ENCODE assay signal across 4 cellular contexts in the genomic region with DNA sequence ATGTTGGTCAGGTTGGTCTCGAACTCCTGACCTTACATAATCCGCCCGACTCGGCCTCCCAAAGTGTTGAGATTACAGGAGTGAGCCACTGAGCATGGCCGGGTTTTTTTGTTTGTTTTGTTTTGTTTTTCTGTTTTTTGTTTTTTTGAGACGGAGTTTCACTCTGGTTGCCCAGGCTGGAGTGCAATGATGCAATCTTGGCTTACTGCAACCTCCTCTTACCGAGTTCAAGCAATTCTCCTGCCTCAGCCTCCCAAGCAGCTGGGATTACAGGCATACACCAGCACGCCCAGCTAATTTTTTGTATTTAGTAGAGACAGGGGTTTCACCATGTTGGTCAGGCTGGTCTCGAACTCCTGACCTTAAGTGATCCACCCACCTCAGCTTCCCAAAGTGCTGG. TPM values are rescaled to one million over a fixed set of nuclear protein-coding genes. Genes with fewer than 3 reads are reported as not detected.
A peak's percentile ranks its signal among the peaks of the same experiment; 100 is the strongest.
DNase-seq lines count a peak whose midpoint lies in the region; ATAC-seq, FAIRE-seq and TF ChIP-seq lines count a peak whose summit lies in the region.
"Not testable (repeated sequence)": the region's sequence is repeated elsewhere in the genome, so short reads cannot be mapped to it uniquely, and the experiment has no call there.

No MANE protein-coding gene starts in this region.

- POLR2A ChIA-PET in WTC11 (lab: Charles Lee); K562 (lab: Yijun Ruan, JAX); HepG2 (lab: Yijun Ruan, JAX): not testable (repeated sequence)

- H3K27me3 ChIP-seq in K562 (ENCODE audit: control insufficient read depth in 2 of 2, insufficient read depth in 2 of 2, low read length in 2 of 2); HepG2 (ENCODE audit: control insufficient read depth in 1 of 2, insufficient read depth in 2 of 2, low read length in 2 of 2); sigmoid colon: not testable (repeated sequence)

- H3K36me3 ChIP-seq in K562 (ENCODE audit: control insufficient read depth, insufficient read depth, low read length); HepG2 (replicated peaks in 1 of 2; ENCODE audit: control insufficient read depth in 1 of 2, insufficient read depth in 2 of 2, low read length in 2 of 2); sigmoid colon: not testable (repeated sequence)

- not testable (repeated sequence) for TF ChIP-seq EP300 in K562 (IDR thresholded peaks at IDR 0.05; ENCODE audit: low read length); HepG2 (IDR thresholded peaks at IDR 0.05; ENCODE audit: low read depth in 2 of 2, low read length in 2 of 2); HepG2 (CRISPR knock-in tag; IDR thresholded peaks at IDR 0.05; ENCODE audit: borderline replicate concordance); sigmoid colon (IDR thresholded peaks at IDR 0.05)

- H3K4me1 ChIP-seq in K562 (replicated peaks in 1 of 2; ENCODE audit: control insufficient read depth in 2 of 2, insufficient read depth in 2 of 2, low read length in 2 of 2); sigmoid colon: not testable (repeated sequence)
- peaks cover 41% of the 10 kb centered on the region for H3K4me1 ChIP-seq in HepG2 (ENCODE audit: insufficient read depth, low read length)

- H3K9ac ChIP-seq in K562 (ENCODE audit: insufficient read depth in 1 of 2, low read depth in 2 of 2, low read length in 2 of 2); HepG2 (ENCODE audit: insufficient read depth, low read depth, low read length): not testable (repeated sequence)

- H3K4me1 Mint-ChIP-seq in WTC11 = peaks cover 14% of the 10 kb centered on the region

- not testable (repeated sequence) for H3K27ac ChIP-seq in K562 (ENCODE audit: extremely low read depth, low read depth, low read length); HepG2 (ENCODE audit: extremely low read length, insufficient read depth, low read length); sigmoid colon

- CTCF ChIA-PET in WTC11 (lab: Charles Lee); K562 (lab: Yijun Ruan, JAX; ENCODE audit: low intra/inter-chr PET ratio): not testable (repeated sequence)
- CTCF ChIA-PET in HepG2 (lab: Yijun Ruan, JAX; ENCODE audit: low intra/inter-chr PET ratio, low total read pairs) = interaction anchor here (0.7 kb wide), 1 partner anchor 664 kb away, joined by 3 read pairs; no protein-coding TSS in a partner anchor

- ATAC-seq in WTC11, K562, HepG2: not testable (repeated sequence)

- H3K79me2 ChIP-seq in K562 (ENCODE audit: control insufficient read depth, insufficient read depth, low read length); HepG2 (ENCODE audit: insufficient read depth, low read length): not testable (repeated sequence)

- not testable (repeated sequence) for FAIRE-seq in K562 (lab: Jason Lieb, UNC); HepG2 (lab: Jason Lieb, UNC)

- TF ChIP-seq CTCF in WTC11 (IDR thresholded peaks at IDR 0.05); K562 (IDR thresholded peaks at IDR 0.05 in 2 of 3, conservative IDR thresholded peaks at IDR 0.05 in 1 of 3; ENCODE audit: insufficient read depth in 2 of 3, low read depth in 1 of 3, low read length in 3 of 3); HepG2 (CRISPR knock-in tag; IDR thresholded peaks at IDR 0.05); sigmoid colon (IDR thresholded peaks at IDR 0.05): not testable (repeated sequence)

- not testable (repeated sequence) for BruUV-seq in K562 (replicated peaks; lab: Mats Ljungman, UMichigan); HepG2 (replicated peaks; lab: Mats Ljungman, UMichigan)

- not testable (repeated sequence) for H4K20me1 ChIP-seq in K562 (replicated peaks; ENCODE audit: control insufficient read depth, insufficient read depth, low read length); HepG2 (ENCODE audit: insufficient read depth, low read length)

- DNase-seq in WTC11 (ENCODE audit: low spot score); K562 (ENCODE audit: extremely low read depth in 1 of 4, low spot score in 3 of 4); HepG2 (ENCODE audit: low spot score): not testable (repeated sequence)
- DNase-seq in sigmoid colon = peak; percentile 10

- in situ Hi-C loops in K562 (cut with MboI); HepG2 (cut with HindIII; ENCODE audit: extremely low pct_ligation_motif_present, low pct_unique_long_range_greater_than_20kb): not testable (repeated sequence)

- not testable (repeated sequence) for H3K27ac Mint-ChIP-seq in WTC11

- not testable (repeated sequence) for H3K36me3 Mint-ChIP-seq in WTC11

- not testable (repeated sequence) for H3K9me3 Mint-ChIP-seq in WTC11

- WGBS in K562 (ENCODE audit: insufficient coverage, low coverage, missing lambda C conversion rate) = 51% methylated on average over 9 of the region's 9 CpGs
- WGBS in HepG2 (ENCODE audit: low lambda C conversion rate) = 49% methylated on average over 9 of the region's 9 CpGs
- 83 to 92% methylated on average over 9 of the region's 9 CpGs for WGBS in sigmoid colon, 2 donors

- not testable (repeated sequence) for H2AFZ ChIP-seq in K562 (ENCODE audit: low read depth, low read length); HepG2 (ENCODE audit: low read length)

- not testable (repeated sequence) for H3K9me1 ChIP-seq in K562 (ENCODE audit: control insufficient read depth, insufficient read depth, low read length)

- not testable (repeated sequence) for TF ChIP-seq POLR2A in K562 (conservative IDR thresholded peaks at IDR 0.05); HepG2 (IDR thresholded peaks at IDR 0.05; ENCODE audit: insufficient read depth in 1 of 2, low read depth in 2 of 2, low read length in 2 of 2); sigmoid colon (IDR thresholded peaks at IDR 0.05)

- not testable (repeated sequence) for H3K4me3 ChIP-seq in K562; HepG2 (replicated peaks in 1 of 3; ENCODE audit: insufficient read depth in 1 of 3, low read depth in 2 of 3, low read length in 3 of 3); sigmoid colon

- H3K4me2 ChIP-seq in K562 (ENCODE audit: insufficient read depth, low read length); HepG2 (ENCODE audit: low read depth, low read length): not testable (repeated sequence)

- H3K27me3 Mint-ChIP-seq in WTC11 (ENCODE audit: low read depth) = not testable (repeated sequence)

- not testable (repeated sequence) for TF ChIP-seq RAD21 in K562 (CRISPR knock-in tag; conservative IDR thresholded peaks at IDR 0.05 in 1 of 2, IDR thresholded peaks at IDR 0.05 in 1 of 2); HepG2 (CRISPR knock-in tag; IDR thresholded peaks at IDR 0.05)

- intact Hi-C loops in K562 (cut with micrococcal nuclease); HepG2 (cut with micrococcal nuclease; ENCODE audit: unreplicated experiment); sigmoid colon (cut with DNase I): not testable (repeated sequence)

- H3K4me3 Mint-ChIP-seq in WTC11 = not testable (repeated sequence)

- not testable (repeated sequence) for H3K9me3 ChIP-seq in K562 (replicated peaks; ENCODE audit: control insufficient read depth, insufficient read depth, low read depth, low read length); HepG2 (ENCODE audit: low read length); sigmoid colon

RNA-seq across cellular contexts. Expression of a gene that starts 35.5 kb away (rescaled TPM):
- total RNA-seq in WTC11 (2021) (24.4 to 25.4 TPM (median 24.9 TPM) in 3 replicates), K562 (2014; rRNA removed) (26.6 and 28.6 TPM in 2 replicates), K562 (2014; rRNA removed; fragmentation: Illumina TruSeq; extraction: Trizol) (30.5 and 35.0 TPM in 2 replicates), K562 (2015; rRNA removed; fragmentation: Illumina TruSeq; extraction: Trizol) (27.0 and 28.0 TPM in 2 replicates), K562 (2021) (18.1 and 19.0 TPM in 2 replicates), HepG2 (2016; rRNA removed; fragmentation: Illumina TruSeq; extraction: Trizol) (110 and 163 TPM in 2 replicates), sigmoid colon (10 to 100 TPM; 25.5 to 44.9 (median 39.2) TPM)
- 13.9 and 14.3 TPM in 2 replicates for total RNA-seq in K562 (2011; cell fraction: chromatin; rRNA removed; ENCODE audit: low replicate concordance)
- total RNA-seq in K562 (2011; cell fraction: nucleolus; rRNA removed) = 12.5 and 14.7 TPM in 2 replicates
- total RNA-seq in K562 (2011; cell fraction: nucleoplasm; rRNA removed) = 8.8 and 17.0 TPM in 2 replicates
- polyA plus RNA-seq in K562 (2011; rRNA removed) (23.5 and 30.3 TPM in 2 replicates), K562 (2014; fragmentation: Illumina TruSeq; extraction: Trizol) (32.3 and 35.5 TPM in 2 replicates), K562 (2014; fragmentation: Nextera tagmentation; extraction: Ambion mirVana) (10 to 100 TPM; 64.1 to 67.6 TPM), K562 (2014; rRNA removed) (24.4 and 25.2 TPM in 2 replicates), HepG2 (2011; rRNA removed) (57.8 and 68.7 TPM in 2 replicates), sigmoid colon (100 to 1,000 TPM in 2 of 3 donors, 10 to 100 TPM in 1; 54.4 to 133 (median 114) TPM)
- 5.0 and 11.1 TPM in 2 replicates for polyA plus RNA-seq in K562 (2011; cell fraction: cytosol; rRNA removed)
- 5.7 and 8.4 TPM in 2 replicates for polyA plus RNA-seq in K562 (2011; cell fraction: nucleus; rRNA removed)
- polyA plus RNA-seq in K562 (2012) = 19.5 and 19.7 TPM in 2 replicates
- 28.6 and 29.1 TPM in 2 replicates for polyA minus RNA-seq in K562 (2011; rRNA and poly(A)+ RNA removed)
- polyA minus RNA-seq in K562 (2011; cell fraction: cytosol; rRNA and poly(A)+ RNA removed) = 14.0 and 15.1 TPM in 2 replicates
- polyA minus RNA-seq in K562 (2011; cell fraction: nucleus; rRNA and poly(A)+ RNA removed) = 8.0 and 9.4 TPM in 2 replicates
- 16.4 and 17.4 TPM in 2 replicates for total RNA-seq in HepG2 (2016; cell fraction: cytosol; rRNA removed; fragmentation: Illumina TruSeq; extraction: Trizol; ENCODE audit: low read depth)
- total RNA-seq in HepG2 (2016; cell fraction: insoluble cytoplasmic fraction; rRNA removed; fragmentation: Illumina TruSeq; extraction: Trizol) = 111 and 170 TPM in 2 replicates
- total RNA-seq in HepG2 (2016; cell fraction: membrane; rRNA removed; fragmentation: Illumina TruSeq; extraction: Trizol) = 31.8 and 35.9 TPM in 2 replicates
- total RNA-seq in HepG2 (2016; cell fraction: nucleus; rRNA removed; fragmentation: Illumina TruSeq; extraction: Trizol) = 50.7 and 59.2 TPM in 2 replicates
- polyA plus RNA-seq in HepG2 (2011; cell fraction: cytosol; rRNA removed) = 33.0 and 55.6 TPM in 2 replicates
- 13.9 and 18.7 TPM in 2 replicates for polyA plus RNA-seq in HepG2 (2011; cell fraction: nucleus; rRNA removed)
- 52.5 and 74.2 TPM in 2 replicates for polyA plus RNA-seq in HepG2 (2012)
- polyA plus RNA-seq in HepG2 (2016; cell fraction: cytosol; fragmentation: Illumina TruSeq; extraction: Trizol; ENCODE audit: low read depth) = 13.9 and 14.8 TPM in 2 replicates
- polyA plus RNA-seq in HepG2 (2016; cell fraction: insoluble cytoplasmic fraction; fragmentation: Illumina TruSeq; extraction: Trizol; ENCODE audit: low read depth) = 142 and 152 TPM in 2 replicates
- polyA plus RNA-seq in HepG2 (2016; cell fraction: membrane; fragmentation: Illumina TruSeq; extraction: Trizol; ENCODE audit: low read depth) = 22.0 and 26.2 TPM in 2 replicates
- polyA plus RNA-seq in HepG2 (2016; cell fraction: nucleus; fragmentation: Illumina TruSeq; extraction: Trizol; ENCODE audit: insufficient read depth, low read depth) = 50.5 and 52.0 TPM in 2 replicates
- polyA minus RNA-seq in HepG2 (2011; rRNA and poly(A)+ RNA removed; ENCODE audit: low replicate concordance) = 11.0 and 20.1 TPM in 2 replicates
- 37.9 and 41.4 TPM in 2 replicates for polyA minus RNA-seq in HepG2 (2011; cell fraction: cytosol; rRNA and poly(A)+ RNA removed)
- 48.5 and 48.9 TPM in 2 replicates for polyA minus RNA-seq in HepG2 (2011; cell fraction: nucleus; rRNA and poly(A)+ RNA removed)

RNA-seq across cellular contexts. Expression of a gene that starts 42.0 kb away (rescaled TPM):
- 21.7 to 24.5 TPM (median 22.5 TPM) in 3 replicates for total RNA-seq in WTC11 (2021)
- total RNA-seq in K562 (2011; cell fraction: chromatin; rRNA removed; ENCODE audit: low replicate concordance) = 4.0 and 11.1 TPM in 2 replicates
- 5.8 and 5.9 TPM in 2 replicates for total RNA-seq in K562 (2011; cell fraction: nucleolus; rRNA removed)
- total RNA-seq in K562 (2011; cell fraction: nucleoplasm; rRNA removed) = 8.5 and 14.4 TPM in 2 replicates
- 6.8 and 9.6 TPM in 2 replicates for total RNA-seq in K562 (2014; rRNA removed)
- total RNA-seq in K562 (2014; rRNA removed; fragmentation: Illumina TruSeq; extraction: Trizol) = 21.0 and 25.0 TPM in 2 replicates
- total RNA-seq in K562 (2015; rRNA removed; fragmentation: Illumina TruSeq; extraction: Trizol) = 17.1 and 18.4 TPM in 2 replicates
- total RNA-seq in K562 (2021) = 15.6 and 17.2 TPM in 2 replicates
- polyA plus RNA-seq in K562 (2011; rRNA removed) = 24.2 and 28.3 TPM in 2 replicates
- 25.5 and 33.2 TPM in 2 replicates for polyA plus RNA-seq in K562 (2011; cell fraction: cytosol; rRNA removed)
- 6.9 and 8.4 TPM in 2 replicates for polyA plus RNA-seq in K562 (2011; cell fraction: nucleus; rRNA removed)
- polyA plus RNA-seq in K562 (2012) = 18.4 and 29.0 TPM in 2 replicates
- 25.4 and 35.7 TPM in 2 replicates for polyA plus RNA-seq in K562 (2014; fragmentation: Illumina TruSeq; extraction: Trizol)
- polyA plus RNA-seq in K562 (2014; fragmentation: Nextera tagmentation; extraction: Ambion mirVana) = 10 to 100 TPM; 22.0 to 26.9 TPM
- polyA plus RNA-seq in K562 (2014; rRNA removed) = 19.7 and 24.6 TPM in 2 replicates
- 10.8 and 11.2 TPM in 2 replicates for polyA minus RNA-seq in K562 (2011; rRNA and poly(A)+ RNA removed)
- polyA minus RNA-seq in K562 (2011; cell fraction: cytosol; rRNA and poly(A)+ RNA removed) = 6.6 and 7.7 TPM in 2 replicates
- polyA minus RNA-seq in K562 (2011; cell fraction: nucleus; rRNA and poly(A)+ RNA removed) = 2.2 and 4.0 TPM in 2 replicates
- total RNA-seq in HepG2 (2016; rRNA removed; fragmentation: Illumina TruSeq; extraction: Trizol) = 19.1 and 26.6 TPM in 2 replicates
- total RNA-seq in HepG2 (2016; cell fraction: cytosol; rRNA removed; fragmentation: Illumina TruSeq; extraction: Trizol; ENCODE audit: low read depth) = 6.3 and 6.7 TPM in 2 replicates
- 21.4 and 27.7 TPM in 2 replicates for total RNA-seq in HepG2 (2016; cell fraction: insoluble cytoplasmic fraction; rRNA removed; fragmentation: Illumina TruSeq; extraction: Trizol)
- 21.8 and 22.7 TPM in 2 replicates for total RNA-seq in HepG2 (2016; cell fraction: membrane; rRNA removed; fragmentation: Illumina TruSeq; extraction: Trizol)
- total RNA-seq in HepG2 (2016; cell fraction: nucleus; rRNA removed; fragmentation: Illumina TruSeq; extraction: Trizol) = 17.5 and 18.0 TPM in 2 replicates
- polyA plus RNA-seq in HepG2 (2011; rRNA removed) = 71.7 and 86.1 TPM in 2 replicates
- polyA plus RNA-seq in HepG2 (2011; cell fraction: cytosol; rRNA removed) = 77.8 and 91.0 TPM in 2 replicates
- 27.9 and 29.6 TPM in 2 replicates for polyA plus RNA-seq in HepG2 (2011; cell fraction: nucleus; rRNA removed)
- polyA plus RNA-seq in HepG2 (2012) = 81.4 and 85.6 TPM in 2 replicates
- 19.6 and 23.2 TPM in 2 replicates for polyA plus RNA-seq in HepG2 (2016; cell fraction: cytosol; fragmentation: Illumina TruSeq; extraction: Trizol; ENCODE audit: low read depth)
- polyA plus RNA-seq in HepG2 (2016; cell fraction: insoluble cytoplasmic fraction; fragmentation: Illumina TruSeq; extraction: Trizol; ENCODE audit: low read depth) = 98.4 and 103 TPM in 2 replicates
- polyA plus RNA-seq in HepG2 (2016; cell fraction: membrane; fragmentation: Illumina TruSeq; extraction: Trizol; ENCODE audit: low read depth) = 54.7 and 54.8 TPM in 2 replicates
- polyA plus RNA-seq in HepG2 (2016; cell fraction: nucleus; fragmentation: Illumina TruSeq; extraction: Trizol; ENCODE audit: insufficient read depth, low read depth) = 83.9 and 93.7 TPM in 2 replicates
- 56.5 and 79.5 TPM in 2 replicates for polyA minus RNA-seq in HepG2 (2011; rRNA and poly(A)+ RNA removed; ENCODE audit: low replicate concordance)
- 35.3 and 39.6 TPM in 2 replicates for polyA minus RNA-seq in HepG2 (2011; cell fraction: cytosol; rRNA and poly(A)+ RNA removed)
- polyA minus RNA-seq in HepG2 (2011; cell fraction: nucleus; rRNA and poly(A)+ RNA removed) = 15.4 and 17.6 TPM in 2 replicates
- 10 to 100 TPM; 22.8 to 29.3 (median 26.7) TPM for total RNA-seq in sigmoid colon
- 10 to 100 TPM; 55.5 to 79.3 (median 75.4) TPM for polyA plus RNA-seq in sigmoid colon
